In the genomic region with DNA sequence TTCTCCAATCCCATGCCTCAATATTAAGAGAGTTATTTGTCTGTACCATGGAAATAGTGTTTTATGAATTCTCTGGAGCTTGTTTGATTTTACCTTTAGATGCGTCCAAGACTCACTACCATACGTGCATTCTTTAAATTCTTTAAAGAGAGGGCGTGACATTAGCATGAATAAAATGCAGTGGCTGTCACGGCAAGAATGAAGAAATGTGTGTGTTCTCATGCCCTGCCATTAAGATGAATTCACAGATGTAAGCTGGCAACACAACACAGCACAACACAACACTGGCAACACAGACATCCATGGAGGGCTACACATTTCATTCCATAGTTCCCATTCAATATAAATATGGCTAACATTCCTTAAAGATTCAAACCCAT, we compare ENCODE assay signal across 14 cellular contexts.
A peak's percentile ranks its signal among the peaks of the same experiment; 100 is the strongest.
DNase-seq lines count a peak whose midpoint lies in the region; ATAC-seq and TF ChIP-seq lines count a peak whose summit lies in the region.
"Had no signal": no experiment of that assay in that cellular context is flagged by ENCODE, and none has a peak within 500 bp of the region (broad histone marks: within the 10 kb centered on the region; RNA-seq: fewer than 3 reads in every experiment).

No MANE protein-coding gene starts in this region.

- peaks cover 6% of the 10 kb centered on the region for H3K79me2 ChIP-seq in neural cell (replicated peaks; ENCODE audit: insufficient read depth, low read length)

- CTCF ChIA-PET in Calu3 (lab: Charles Lee), result interaction anchor here (0.5 kb wide), 1 partner anchor 1547 kb away, joined by 5 read pairs; no protein-coding TSS in a partner anchor

- no peaks in the 10 kb centered on the region for H3K27me3 Mint-ChIP-seq in Calu3 (ENCODE audit: unreplicated experiment)

- peaks cover 16% of the 10 kb centered on the region for H3F3A ChIP-seq in neural cell (ENCODE audit: insufficient read depth, low read length, poor library complexity, severe bottlenecking)

- peak overlapping the region; percentile 19 for H3K9ac ChIP-seq in neural cell (ENCODE audit: low read length)

- no peaks in the 10 kb centered on the region for H3K9me3 Mint-ChIP-seq in Calu3 (ENCODE audit: low read depth, unreplicated experiment)
- H3K9me3 Mint-ChIP-seq: activated naive CD4-positive, alpha-beta T cell treated with anti-CD3 and anti-CD28 coated beads, Interleukin-2, amount 10 ng/mL, durations not matched to agents 7 days and 5 days; stimulated activated effector memory CD8-positive, alpha-beta T cell treated with anti-CD3 and anti-CD28 coated beads, Interleukin-12 subunit alpha, Interleukin-12 subunit beta, amount 100 ng/mL, for 72 hours had no signal

- no peak overlapping the region for H2AFZ ChIP-seq in neural cell (ENCODE audit: low read depth, low read length)

- DNase-seq in Calu3 (peak; percentile 6), RPMI7951 (ENCODE audit: low read depth) (peak; percentile 65), epithelial cell of esophagus (ENCODE audit: low read depth) (peak; percentile 28)
- no peak for DNase-seq in activated CD4-positive, CD25-positive, alpha-beta regulatory T cell (lab: John Stamatoyannopoulos, UW)
- DNase-seq: activated naive CD4-positive, alpha-beta T cell treated with anti-CD3 and anti-CD28 coated beads, Interleukin-2, amount 10 ng/mL, durations not matched to agents 7 days and 5 days; stimulated activated CD4-positive, alpha-beta T cell treated with anti-CD3 and anti-CD28 coated beads, Interleukin-4, amount 100 ng/mL, for 24 hours; uterus had no signal

- ATAC-seq in GM18858 (IDR thresholded peaks at IDR 0.05; ENCODE audit: unreplicated experiment) (no peak), HG03095 (IDR thresholded peaks at IDR 0.05; ENCODE audit: unreplicated experiment) (no peak), GM21515 (IDR thresholded peaks at IDR 0.05; ENCODE audit: unreplicated experiment) (no peak)
- ATAC-seq: K562; stimulated activated effector memory CD8-positive, alpha-beta T cell treated with anti-CD3 and anti-CD28 coated beads, Interleukin-12 subunit alpha, Interleukin-12 subunit beta, amount 100 ng/mL, for 72 hours had no signal

- peak overlapping the region; percentile 44 for H3K4me3 Mint-ChIP-seq in Calu3 (ENCODE audit: low read depth, unreplicated experiment)
- H3K4me3 Mint-ChIP-seq: activated naive CD4-positive, alpha-beta T cell treated with anti-CD3 and anti-CD28 coated beads, Interleukin-2, amount 10 ng/mL, durations not matched to agents 7 days and 5 days; B cell; stimulated activated effector memory CD8-positive, alpha-beta T cell treated with anti-CD3 and anti-CD28 coated beads, Interleukin-12 subunit alpha, Interleukin-12 subunit beta, amount 100 ng/mL, for 72 hours had no signal

- no peak for TF ChIP-seq CTCF in Calu3 (IDR thresholded peaks at IDR 0.05; ENCODE audit: unreplicated experiment)
- TF ChIP-seq CTCF in epithelial cell of esophagus (IDR thresholded peaks at IDR 0.05; ENCODE audit: insufficient read depth, low read depth, low read length, missing control alignments), result no peak
- TF ChIP-seq CTCF in neural cell (IDR thresholded peaks at IDR 0.05; ENCODE audit: poor library complexity, severe bottlenecking), result no peak

- H3K27ac Mint-ChIP-seq in Calu3 (ENCODE audit: unreplicated experiment), result peak overlapping the region; percentile 79
- H3K27ac Mint-ChIP-seq: activated naive CD4-positive, alpha-beta T cell treated with anti-CD3 and anti-CD28 coated beads, Interleukin-2, amount 10 ng/mL, durations not matched to agents 7 days and 5 days; B cell; stimulated activated effector memory CD8-positive, alpha-beta T cell treated with anti-CD3 and anti-CD28 coated beads, Interleukin-12 subunit alpha, Interleukin-12 subunit beta, amount 100 ng/mL, for 72 hours had no signal

- no peaks in the 10 kb centered on the region for H3K36me3 Mint-ChIP-seq in Calu3 (ENCODE audit: insufficient read depth, unreplicated experiment)
- H3K36me3 Mint-ChIP-seq: activated naive CD4-positive, alpha-beta T cell treated with anti-CD3 and anti-CD28 coated beads, Interleukin-2, amount 10 ng/mL, durations not matched to agents 7 days and 5 days; stimulated activated effector memory CD8-positive, alpha-beta T cell treated with anti-CD3 and anti-CD28 coated beads, Interleukin-12 subunit alpha, Interleukin-12 subunit beta, amount 100 ng/mL, for 72 hours had no signal

- H3K27me3 ChIP-seq in neural cell (ENCODE audit: insufficient read depth, low read depth, low read length), result no peaks in the 10 kb centered on the region
- H3K27me3 ChIP-seq: uterus had no signal

- H3K27ac ChIP-seq in neural cell (ENCODE audit: low read length), result peak overlapping the region; percentile 70
- H3K27ac ChIP-seq: uterus had no signal

- no peak overlapping the region for H3K4me3 ChIP-seq in epithelial cell of esophagus (ENCODE audit: low read length)
- peak overlapping the region; percentile 37 for H3K4me3 ChIP-seq in neural cell (ENCODE audit: low read length)
- H3K4me3 ChIP-seq: K562, uterus had no signal

- no peaks in the 10 kb centered on the region for H4K20me1 ChIP-seq in neural cell (ENCODE audit: insufficient read depth)

- no peak for TF ChIP-seq EP300 in neural cell (conservative IDR thresholded peaks at IDR 0.05; ENCODE audit: poor library complexity, severe bottlenecking)

- H3K36me3 ChIP-seq in neural cell (ENCODE audit: insufficient read depth, low read length), result no peaks in the 10 kb centered on the region
- H3K36me3 ChIP-seq: uterus had no signal

- H3K4me2 ChIP-seq in neural cell (ENCODE audit: low read length), result peak overlapping the region; percentile 27

- BruUV-seq in Calu3 (replicated peaks; lab: Mats Ljungman, UMichigan), result no TSS peak

- H3K9me3 ChIP-seq in neural cell (ENCODE audit: low read length), result no peaks in the 10 kb centered on the region
- H3K9me3 ChIP-seq: uterus had no signal

- peaks cover 49% of the 10 kb centered on the region for H3K4me1 Mint-ChIP-seq in Calu3 (ENCODE audit: low read depth, unreplicated experiment)
- H3K4me1 Mint-ChIP-seq: activated naive CD4-positive, alpha-beta T cell treated with anti-CD3 and anti-CD28 coated beads, Interleukin-2, amount 10 ng/mL, durations not matched to agents 7 days and 5 days; B cell; stimulated activated effector memory CD8-positive, alpha-beta T cell treated with anti-CD3 and anti-CD28 coated beads, Interleukin-12 subunit alpha, Interleukin-12 subunit beta, amount 100 ng/mL, for 72 hours had no signal

- no peaks in the 10 kb centered on the region for H3K9me2 ChIP-seq in neural cell (ENCODE audit: insufficient read depth, low read length)

- TF ChIP-seq RAD21 in neural cell (conservative IDR thresholded peaks at IDR 0.05), result no peak

- intact Hi-C loops in Calu3 (cut with micrococcal nuclease; ENCODE audit: unreplicated experiment), result loop anchor here (10.0 kb wide), 1 partner anchor 269 kb away; no protein-coding TSS in a partner anchor

TF ChIP-seq in neural cell, 6 proteins besides CTCF, POLR2A, EP300 and RAD21:
- no peak for TF ChIP-seq EZH2 (IDR thresholded peaks at IDR 0.05; ENCODE audit: borderline replicate concordance, insufficient read depth, low read length, poor library complexity, severe bottlenecking)
- no peak for TF ChIP-seq POLR2AphosphoS5 (IDR thresholded peaks at IDR 0.05)
- no peak for TF ChIP-seq MXI1 (conservative IDR thresholded peaks at IDR 0.05; ENCODE audit: poor library complexity, severe bottlenecking)
- TF ChIP-seq, protein P1, sequence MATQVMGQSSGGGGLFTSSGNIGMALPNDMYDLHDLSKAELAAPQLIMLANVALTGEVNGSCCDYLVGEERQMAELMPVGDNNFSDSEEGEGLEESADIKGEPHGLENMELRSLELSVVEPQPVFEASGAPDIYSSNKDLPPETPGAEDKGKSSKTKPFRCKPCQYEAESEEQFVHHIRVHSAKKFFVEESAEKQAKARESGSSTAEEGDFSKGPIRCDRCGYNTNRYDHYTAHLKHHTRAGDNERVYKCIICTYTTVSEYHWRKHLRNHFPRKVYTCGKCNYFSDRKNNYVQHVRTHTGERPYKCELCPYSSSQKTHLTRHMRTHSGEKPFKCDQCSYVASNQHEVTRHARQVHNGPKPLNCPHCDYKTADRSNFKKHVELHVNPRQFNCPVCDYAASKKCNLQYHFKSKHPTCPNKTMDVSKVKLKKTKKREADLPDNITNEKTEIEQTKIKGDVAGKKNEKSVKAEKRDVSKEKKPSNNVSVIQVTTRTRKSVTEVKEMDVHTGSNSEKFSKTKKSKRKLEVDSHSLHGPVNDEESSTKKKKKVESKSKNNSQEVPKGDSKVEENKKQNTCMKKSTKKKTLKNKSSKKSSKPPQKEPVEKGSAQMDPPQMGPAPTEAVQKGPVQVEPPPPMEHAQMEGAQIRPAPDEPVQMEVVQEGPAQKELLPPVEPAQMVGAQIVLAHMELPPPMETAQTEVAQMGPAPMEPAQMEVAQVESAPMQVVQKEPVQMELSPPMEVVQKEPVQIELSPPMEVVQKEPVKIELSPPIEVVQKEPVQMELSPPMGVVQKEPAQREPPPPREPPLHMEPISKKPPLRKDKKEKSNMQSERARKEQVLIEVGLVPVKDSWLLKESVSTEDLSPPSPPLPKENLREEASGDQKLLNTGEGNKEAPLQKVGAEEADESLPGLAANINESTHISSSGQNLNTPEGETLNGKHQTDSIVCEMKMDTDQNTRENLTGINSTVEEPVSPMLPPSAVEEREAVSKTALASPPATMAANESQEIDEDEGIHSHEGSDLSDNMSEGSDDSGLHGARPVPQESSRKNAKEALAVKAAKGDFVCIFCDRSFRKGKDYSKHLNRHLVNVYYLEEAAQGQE (IDR thresholded peaks at IDR 0.05; ENCODE audit: borderline replicate concordance), result no peak
- TF ChIP-seq TAF1 (IDR thresholded peaks at IDR 0.05; ENCODE audit: low read depth), result no peak
- no peak for TF ChIP-seq SMC3 (conservative IDR thresholded peaks at IDR 0.05; ENCODE audit: poor library complexity)

Comparison
In these comparisons a context has a peak if more than half of its experiments do, and no peak if none do; other contexts are left out.
1. DNase-seq: peak in Calu3 (single experiment), RPMI7951 (single experiment) and epithelial cell of esophagus (single experiment); none in activated CD4-positive, CD25-positive, alpha-beta regulatory T cell (0 of 4).